Comparison of ENCODE assay signal across 1 cellular context in genomic region chr5:77847814-77848290, GRCh38.
TF ChIP-seq lines count a peak whose summit lies in the region.

No MANE protein-coding gene starts in this region.

TF ChIP-seq in GM23338, 12 proteins besides CTCF, POLR2A, EP300 and RAD21 (continued from another document):
- no peak for TF ChIP-seq ZNF462 (CRISPR knock-in tag; IDR thresholded peaks at IDR 0.05)
